1 cellular context compared by ENCODE assay signal in genomic region chr3:152330565-152330964, GRCh38.
TF ChIP-seq lines count a peak whose summit lies in the region.

No MANE protein-coding gene starts in this region.

TF ChIP-seq in K562, 482 proteins besides CTCF, POLR2A, EP300 and RAD21 (continued from another document and continues in another):
- no peak for TF ChIP-seq ZNF146 (CRISPR knock-in tag; IDR thresholded peaks at IDR 0.05; ENCODE audit: unreplicated experiment)
- no peak for TF ChIP-seq ZFP36 (IDR thresholded peaks at IDR 0.05; ENCODE audit: low read depth, low read length, partially characterized antibody)
- no peak for TF ChIP-seq HNRNPL (IDR thresholded peaks at IDR 0.05; ENCODE audit: low read depth, low read length)
- no peak for TF ChIP-seq ZNF512 (tag; IDR thresholded peaks at IDR 0.05)
- no peak for TF ChIP-seq ZNF134 (CRISPR knock-in tag; conservative IDR thresholded peaks at IDR 0.05)
- peak in 1 of 2 experiments; percentile 60 for TF ChIP-seq NCOA2 (IDR thresholded peaks at IDR 0.05; ENCODE audit: partially characterized antibody in 2 of 2)
- peak; percentile 11; the same call in 1 of the 2 replicates for TF ChIP-seq NFE2 (IDR thresholded peaks at IDR 0.05; ENCODE audit: low read depth)
- no peak for TF ChIP-seq ARID2 (IDR thresholded peaks at IDR 0.05)
- TF ChIP-seq MYBL2 (IDR thresholded peaks at IDR 0.05; ENCODE audit: low read depth), result peak; percentile 58
- TF ChIP-seq MYBL2 (CRISPR knock-in tag; IDR thresholded peaks at IDR 0.05; ENCODE audit: borderline replicate concordance), result no peak
- peak; percentile 82 for TF ChIP-seq CBFA2T3 (IDR thresholded peaks at IDR 0.05)
- TF ChIP-seq, protein P1, sequence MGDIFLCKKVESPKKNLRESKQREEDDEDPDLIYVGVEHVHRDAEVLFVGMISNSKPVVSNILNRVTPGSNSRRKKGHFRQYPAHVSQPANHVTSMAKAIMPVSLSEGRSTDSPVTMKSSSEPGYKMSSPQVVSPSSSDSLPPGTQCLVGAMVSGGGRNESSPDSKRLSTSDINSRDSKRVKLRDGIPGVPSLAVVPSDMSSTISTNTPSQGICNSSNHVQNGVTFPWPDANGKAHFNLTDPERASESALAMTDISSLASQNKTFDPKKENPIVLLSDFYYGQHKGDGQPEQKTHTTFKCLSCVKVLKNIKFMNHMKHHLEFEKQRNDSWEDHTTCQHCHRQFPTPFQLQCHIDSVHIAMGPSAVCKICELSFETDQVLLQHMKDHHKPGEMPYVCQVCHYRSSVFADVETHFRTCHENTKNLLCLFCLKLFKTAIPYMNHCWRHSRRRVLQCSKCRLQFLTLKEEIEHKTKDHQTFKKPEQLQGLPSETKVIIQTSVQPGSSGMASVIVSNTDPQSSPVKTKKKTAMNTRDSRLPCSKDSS (IDR thresholded peaks at IDR 0.05; ENCODE audit: low read depth, partially characterized antibody), result no peak
- no peak for TF ChIP-seq ZNF384 (IDR thresholded peaks at IDR 0.05; ENCODE audit: low read depth, low read length)
- peak; percentile 14 for TF ChIP-seq CCNT2 (IDR thresholded peaks at IDR 0.05; ENCODE audit: borderline replicate concordance, extremely low read depth, insufficient read length, low read depth, low read length)
- no peak for TF ChIP-seq TEAD2 (tag; IDR thresholded peaks at IDR 0.05)
- no peak for TF ChIP-seq GABPA (tag; conservative IDR thresholded peaks at IDR 0.05; ENCODE audit: low read depth)
- TF ChIP-seq RBM14 (IDR thresholded peaks at IDR 0.05; ENCODE audit: borderline replicate concordance, insufficient read depth, low read depth, low read length), result no peak
- no peak for TF ChIP-seq RBFOX2 (IDR thresholded peaks at IDR 0.05; ENCODE audit: low read depth, low read length)
- no peak for TF ChIP-seq ZNF354B (CRISPR knock-in tag; IDR thresholded peaks at IDR 0.05)
- TF ChIP-seq CBFA2T2 (conservative IDR thresholded peaks at IDR 0.05), result peak; percentile 64
- peak; percentile 29 for TF ChIP-seq HDAC3 (IDR thresholded peaks at IDR 0.05; ENCODE audit: borderline replicate concordance, partially characterized antibody)
- TF ChIP-seq, protein P2, sequence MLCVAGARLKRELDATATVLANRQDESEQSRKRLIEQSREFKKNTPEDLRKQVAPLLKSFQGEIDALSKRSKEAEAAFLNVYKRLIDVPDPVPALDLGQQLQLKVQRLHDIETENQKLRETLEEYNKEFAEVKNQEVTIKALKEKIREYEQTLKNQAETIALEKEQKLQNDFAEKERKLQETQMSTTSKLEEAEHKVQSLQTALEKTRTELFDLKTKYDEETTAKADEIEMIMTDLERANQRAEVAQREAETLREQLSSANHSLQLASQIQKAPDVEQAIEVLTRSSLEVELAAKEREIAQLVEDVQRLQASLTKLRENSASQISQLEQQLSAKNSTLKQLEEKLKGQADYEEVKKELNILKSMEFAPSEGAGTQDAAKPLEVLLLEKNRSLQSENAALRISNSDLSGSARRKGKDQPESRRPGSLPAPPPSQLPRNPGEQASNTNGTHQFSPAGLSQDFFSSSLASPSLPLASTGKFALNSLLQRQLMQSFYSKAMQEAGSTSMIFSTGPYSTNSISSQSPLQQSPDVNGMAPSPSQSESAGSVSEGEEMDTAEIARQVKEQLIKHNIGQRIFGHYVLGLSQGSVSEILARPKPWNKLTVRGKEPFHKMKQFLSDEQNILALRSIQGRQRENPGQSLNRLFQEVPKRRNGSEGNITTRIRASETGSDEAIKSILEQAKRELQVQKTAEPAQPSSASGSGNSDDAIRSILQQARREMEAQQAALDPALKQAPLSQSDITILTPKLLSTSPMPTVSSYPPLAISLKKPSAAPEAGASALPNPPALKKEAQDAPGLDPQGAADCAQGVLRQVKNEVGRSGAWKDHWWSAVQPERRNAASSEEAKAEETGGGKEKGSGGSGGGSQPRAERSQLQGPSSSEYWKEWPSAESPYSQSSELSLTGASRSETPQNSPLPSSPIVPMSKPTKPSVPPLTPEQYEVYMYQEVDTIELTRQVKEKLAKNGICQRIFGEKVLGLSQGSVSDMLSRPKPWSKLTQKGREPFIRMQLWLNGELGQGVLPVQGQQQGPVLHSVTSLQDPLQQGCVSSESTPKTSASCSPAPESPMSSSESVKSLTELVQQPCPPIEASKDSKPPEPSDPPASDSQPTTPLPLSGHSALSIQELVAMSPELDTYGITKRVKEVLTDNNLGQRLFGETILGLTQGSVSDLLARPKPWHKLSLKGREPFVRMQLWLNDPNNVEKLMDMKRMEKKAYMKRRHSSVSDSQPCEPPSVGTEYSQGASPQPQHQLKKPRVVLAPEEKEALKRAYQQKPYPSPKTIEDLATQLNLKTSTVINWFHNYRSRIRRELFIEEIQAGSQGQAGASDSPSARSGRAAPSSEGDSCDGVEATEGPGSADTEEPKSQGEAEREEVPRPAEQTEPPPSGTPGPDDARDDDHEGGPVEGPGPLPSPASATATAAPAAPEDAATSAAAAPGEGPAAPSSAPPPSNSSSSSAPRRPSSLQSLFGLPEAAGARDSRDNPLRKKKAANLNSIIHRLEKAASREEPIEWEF (CRISPR knock-in tag; IDR thresholded peaks at IDR 0.05), result no peak
- peak; percentile 66; the same call in 1 of the 2 replicates for TF ChIP-seq ZNF766 (CRISPR knock-in tag; conservative IDR thresholded peaks at IDR 0.05)
- TF ChIP-seq ZBTB33 (CRISPR knock-in tag; IDR thresholded peaks at IDR 0.05), result no peak
- TF ChIP-seq ETV1 (tag; conservative IDR thresholded peaks at IDR 0.05; ENCODE audit: low read depth), result no peak
- no peak; the same call in 1 of the 2 replicates for TF ChIP-seq SMARCE1 (IDR thresholded peaks at IDR 0.05)
- TF ChIP-seq ELK3 (CRISPR knock-in tag; IDR thresholded peaks at IDR 0.05), result no peak
- no peak for TF ChIP-seq ZNF175 (CRISPR knock-in tag; IDR thresholded peaks at IDR 0.05; ENCODE audit: low read depth)
- TF ChIP-seq ZNF124 (CRISPR knock-in tag; IDR thresholded peaks at IDR 0.05), result no peak
- no peak for TF ChIP-seq ZNF165 (CRISPR knock-in tag; IDR thresholded peaks at IDR 0.05; ENCODE audit: borderline replicate concordance)
- no peak for TF ChIP-seq ATF1 (CRISPR knock-in tag; IDR thresholded peaks at IDR 0.05)
- no peak for TF ChIP-seq ATF1 (tag; IDR thresholded peaks at IDR 0.05)
- no peak for TF ChIP-seq PBX2 (CRISPR knock-in tag; IDR thresholded peaks at IDR 0.05; ENCODE audit: low read depth)
- TF ChIP-seq PBX2 (tag; conservative IDR thresholded peaks at IDR 0.05; ENCODE audit: low read depth), result no peak
- no peak for TF ChIP-seq ZNF184 (CRISPR knock-in tag; IDR thresholded peaks at IDR 0.05)
- TF ChIP-seq MEF2A (IDR thresholded peaks at IDR 0.05; ENCODE audit: control insufficient read depth, low read depth, low read length), result no peak
- TF ChIP-seq TSC22D4 (tag; IDR thresholded peaks at IDR 0.05), result no peak
- TF ChIP-seq CXXC5 (CRISPR knock-in tag; IDR thresholded peaks at IDR 0.05), result no peak
- no peak for TF ChIP-seq SRF (CRISPR knock-in tag; IDR thresholded peaks at IDR 0.05)
- TF ChIP-seq DIDO1 (tag; IDR thresholded peaks at IDR 0.05; ENCODE audit: low read depth), result no peak
- no peak for TF ChIP-seq TEAD1 (CRISPR knock-in tag; IDR thresholded peaks at IDR 0.05)
- TF ChIP-seq FOSL1 (tag; conservative IDR thresholded peaks at IDR 0.05), result no peak
- TF ChIP-seq STAT5B (CRISPR knock-in tag; IDR thresholded peaks at IDR 0.05), result no peak
- TF ChIP-seq TRIM24 (IDR thresholded peaks at IDR 0.05), result peak in 1 of 2 experiments; percentile 7; a peak in 2 of 4 replicates
- TF ChIP-seq ZBTB12 (CRISPR knock-in tag; IDR thresholded peaks at IDR 0.05), result no peak
- no peak for TF ChIP-seq THRB (CRISPR knock-in tag; conservative IDR thresholded peaks at IDR 0.05)
- no peak for TF ChIP-seq FIP1L1 (IDR thresholded peaks at IDR 0.05; ENCODE audit: low read depth, low read length, poor library complexity, severe bottlenecking)
- no peak for TF ChIP-seq ZNF347 (CRISPR knock-in tag; IDR thresholded peaks at IDR 0.05; ENCODE audit: low read depth)
- no peak for TF ChIP-seq ZBTB49 (CRISPR knock-in tag; IDR thresholded peaks at IDR 0.05; ENCODE audit: borderline replicate concordance)
- no peak for TF ChIP-seq ZNF830 (CRISPR knock-in tag; IDR thresholded peaks at IDR 0.05)
- TF ChIP-seq NR1H2 (CRISPR knock-in tag; IDR thresholded peaks at IDR 0.05), result no peak
- TF ChIP-seq NFIC (IDR thresholded peaks at IDR 0.05), result no peak
- no peak for TF ChIP-seq RB1 (IDR thresholded peaks at IDR 0.05; ENCODE audit: low read depth)
